1 cellular context compared by ENCODE assay signal in the genomic region with DNA sequence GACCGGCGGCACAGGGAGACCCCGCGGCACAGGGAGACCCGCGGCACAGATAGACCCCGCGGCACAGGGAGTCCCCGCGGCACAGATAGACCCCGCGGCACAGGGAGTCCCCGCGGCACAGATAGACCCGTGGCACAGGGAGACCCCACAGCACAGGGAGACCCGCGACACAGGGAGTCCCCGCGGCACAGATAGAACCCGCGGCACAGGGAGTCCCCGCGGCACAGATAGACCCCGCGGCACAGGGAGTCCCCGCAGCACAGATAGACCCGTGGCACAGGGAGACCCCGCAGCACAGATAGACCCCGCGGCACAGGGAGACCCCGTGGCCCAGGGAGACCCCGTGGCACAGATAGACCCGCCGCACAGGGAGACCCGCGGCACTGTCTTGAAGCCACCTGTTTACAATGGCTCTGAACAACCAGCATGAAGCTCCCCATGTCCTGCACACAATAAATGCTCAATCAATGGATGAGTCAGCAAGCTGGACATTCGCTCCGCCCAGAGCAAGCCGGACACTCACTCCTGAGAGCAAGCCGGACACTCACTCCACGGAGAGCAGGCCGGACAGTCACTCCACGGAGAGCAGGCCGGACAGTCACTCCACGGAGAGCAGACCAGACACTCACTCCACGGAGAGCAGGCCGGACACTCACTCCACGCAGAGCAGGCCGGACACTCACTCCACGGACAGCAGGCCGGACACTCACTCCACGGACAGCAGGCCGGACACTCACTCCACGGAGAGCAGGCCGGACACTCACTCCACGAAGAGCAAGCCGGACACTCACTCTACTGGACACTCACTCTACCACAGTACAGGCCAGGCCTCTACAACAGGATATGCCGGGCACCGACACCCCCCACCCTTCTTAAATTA.
TF ChIP-seq lines count a peak whose summit lies in the region.

No MANE protein-coding gene starts in this region.

TF ChIP-seq in HepG2, 621 proteins besides CTCF, POLR2A, EP300 and RAD21 (continued from another document):
- TF ChIP-seq, protein P1, sequence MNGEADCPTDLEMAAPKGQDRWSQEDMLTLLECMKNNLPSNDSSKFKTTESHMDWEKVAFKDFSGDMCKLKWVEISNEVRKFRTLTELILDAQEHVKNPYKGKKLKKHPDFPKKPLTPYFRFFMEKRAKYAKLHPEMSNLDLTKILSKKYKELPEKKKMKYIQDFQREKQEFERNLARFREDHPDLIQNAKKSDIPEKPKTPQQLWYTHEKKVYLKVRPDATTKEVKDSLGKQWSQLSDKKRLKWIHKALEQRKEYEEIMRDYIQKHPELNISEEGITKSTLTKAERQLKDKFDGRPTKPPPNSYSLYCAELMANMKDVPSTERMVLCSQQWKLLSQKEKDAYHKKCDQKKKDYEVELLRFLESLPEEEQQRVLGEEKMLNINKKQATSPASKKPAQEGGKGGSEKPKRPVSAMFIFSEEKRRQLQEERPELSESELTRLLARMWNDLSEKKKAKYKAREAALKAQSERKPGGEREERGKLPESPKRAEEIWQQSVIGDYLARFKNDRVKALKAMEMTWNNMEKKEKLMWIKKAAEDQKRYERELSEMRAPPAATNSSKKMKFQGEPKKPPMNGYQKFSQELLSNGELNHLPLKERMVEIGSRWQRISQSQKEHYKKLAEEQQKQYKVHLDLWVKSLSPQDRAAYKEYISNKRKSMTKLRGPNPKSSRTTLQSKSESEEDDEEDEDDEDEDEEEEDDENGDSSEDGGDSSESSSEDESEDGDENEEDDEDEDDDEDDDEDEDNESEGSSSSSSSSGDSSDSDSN (CRISPR knock-in tag; IDR thresholded peaks at IDR 0.05) = no peak
- TF ChIP-seq, protein P2, sequence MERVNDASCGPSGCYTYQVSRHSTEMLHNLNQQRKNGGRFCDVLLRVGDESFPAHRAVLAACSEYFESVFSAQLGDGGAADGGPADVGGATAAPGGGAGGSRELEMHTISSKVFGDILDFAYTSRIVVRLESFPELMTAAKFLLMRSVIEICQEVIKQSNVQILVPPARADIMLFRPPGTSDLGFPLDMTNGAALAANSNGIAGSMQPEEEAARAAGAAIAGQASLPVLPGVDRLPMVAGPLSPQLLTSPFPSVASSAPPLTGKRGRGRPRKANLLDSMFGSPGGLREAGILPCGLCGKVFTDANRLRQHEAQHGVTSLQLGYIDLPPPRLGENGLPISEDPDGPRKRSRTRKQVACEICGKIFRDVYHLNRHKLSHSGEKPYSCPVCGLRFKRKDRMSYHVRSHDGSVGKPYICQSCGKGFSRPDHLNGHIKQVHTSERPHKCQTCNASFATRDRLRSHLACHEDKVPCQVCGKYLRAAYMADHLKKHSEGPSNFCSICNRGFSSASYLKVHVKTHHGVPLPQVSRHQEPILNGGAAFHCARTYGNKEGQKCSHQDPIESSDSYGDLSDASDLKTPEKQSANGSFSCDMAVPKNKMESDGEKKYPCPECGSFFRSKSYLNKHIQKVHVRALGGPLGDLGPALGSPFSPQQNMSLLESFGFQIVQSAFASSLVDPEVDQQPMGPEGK (CRISPR knock-in tag; IDR thresholded peaks at IDR 0.05) = no peak
- TF ChIP-seq YEATS4 (CRISPR knock-in tag; IDR thresholded peaks at IDR 0.05; ENCODE audit: borderline replicate concordance) (no peak), NBN (conservative IDR thresholded peaks at IDR 0.05) (no peak), MTA3 (CRISPR knock-in tag; IDR thresholded peaks at IDR 0.05) (no peak)
- TF ChIP-seq, protein P3, sequence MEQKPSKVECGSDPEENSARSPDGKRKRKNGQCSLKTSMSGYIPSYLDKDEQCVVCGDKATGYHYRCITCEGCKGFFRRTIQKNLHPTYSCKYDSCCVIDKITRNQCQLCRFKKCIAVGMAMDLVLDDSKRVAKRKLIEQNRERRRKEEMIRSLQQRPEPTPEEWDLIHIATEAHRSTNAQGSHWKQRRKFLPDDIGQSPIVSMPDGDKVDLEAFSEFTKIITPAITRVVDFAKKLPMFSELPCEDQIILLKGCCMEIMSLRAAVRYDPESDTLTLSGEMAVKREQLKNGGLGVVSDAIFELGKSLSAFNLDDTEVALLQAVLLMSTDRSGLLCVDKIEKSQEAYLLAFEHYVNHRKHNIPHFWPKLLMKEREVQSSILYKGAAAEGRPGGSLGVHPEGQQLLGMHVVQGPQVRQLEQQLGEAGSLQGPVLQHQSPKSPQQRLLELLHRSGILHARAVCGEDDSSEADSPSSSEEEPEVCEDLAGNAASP (CRISPR knock-in tag; IDR thresholded peaks at IDR 0.05; ENCODE audit: borderline replicate concordance) = no peak
